Comparison of ENCODE assay signal across 12 cellular contexts in genomic region chr1:208107817-208108608, GRCh38.
DNase-seq lines count a peak whose midpoint lies in the region; ATAC-seq, FAIRE-seq and TF ChIP-seq lines count a peak whose summit lies in the region.
"Had no signal": no experiment of that assay in that cellular context is flagged by ENCODE, and none has a peak within 500 bp of the region (broad histone marks: within the 10 kb centered on the region; RNA-seq: fewer than 3 reads in every experiment).

No MANE protein-coding gene starts in this region.

- no peak overlapping the region; the same call in 2 of the 3 replicates for H2BK15ac ChIP-seq in IMR-90 (ENCODE audit: low read depth, low read length)

- H2AFZ ChIP-seq in IMR-90 (replicated peaks; ENCODE audit: low read length, poor library complexity), result peak overlapping the region; percentile 4

- no peaks in the 10 kb centered on the region for H3K27me3 ChIP-seq in IMR-90 (ENCODE audit: control insufficient read depth, insufficient read depth, low read length)
- H3K27me3 ChIP-seq in right lobe of liver, result no peaks in the 10 kb centered on the region
- no peaks in the 10 kb centered on the region for H3K27me3 ChIP-seq in transverse colon
- H3K27me3 ChIP-seq: BLaER1 had no signal

- intact Hi-C loops in IMR-90 (cut with micrococcal nuclease) (no loop called here), mucosa of descending colon (cut with DNase I, micrococcal nuclease) (no loop called here), right lobe of liver (cut with DNase I) (no loop called here), transverse colon (cut with DNase I; ENCODE audit: low total_unique reads) (no loop called here)
- intact Hi-C loops in dendritic cell treated with granulocyte-macrophage colony-stimulating factor and Interleukin-4, amounts not matched to agents 40 ng/mL and 50 ng/mL, for 4 days (cut with micrococcal nuclease), result no loop called here

- H3K27ac ChIP-seq in A549 (peak overlapping the region in 1 of 2 experiments; percentile 42; a peak in 1 of 6 replicates), IMR-90 (ENCODE audit: insufficient read depth, low read length) (no peak overlapping the region), right lobe of liver (no peak overlapping the region), transverse colon (no peak overlapping the region)
- H3K27ac ChIP-seq: BLaER1 had no signal

- no peak overlapping the region for H3K56ac ChIP-seq in IMR-90 (ENCODE audit: extremely low read depth, insufficient read depth, low read length)

- BruUV-seq in IMR-90 (replicated peaks; lab: Mats Ljungman, UMichigan), result no TSS peak

- no peaks in the 10 kb centered on the region for H3K36me3 Mint-ChIP-seq in dendritic cell treated with granulocyte-macrophage colony-stimulating factor and Interleukin-4, amounts not matched to agents 40 ng/mL and 50 ng/mL, for 4 days (ENCODE audit: low read depth)

- no peak for TF ChIP-seq CTCF in A549 (IDR thresholded peaks at IDR 0.05)
- TF ChIP-seq CTCF in IMR-90 (conservative IDR thresholded peaks at IDR 0.05; ENCODE audit: low read depth, low read length), result no peak
- TF ChIP-seq CTCF in mucosa of descending colon (IDR thresholded peaks at IDR 0.05), result no peak
- TF ChIP-seq CTCF in right lobe of liver (IDR thresholded peaks at IDR 0.05), result no peak
- TF ChIP-seq CTCF in transverse colon (IDR thresholded peaks at IDR 0.05), result no peak

- in situ Hi-C loops in IMR-90 (cut with MboI; ENCODE audit: low sequenced_read_pairs) (no loop called here), transverse colon (cut with MboI; ENCODE audit: low pct_ligation_motif_present in 1 of 4, low pct_unique_long_range_greater_than_20kb in 1 of 4, low sequenced_read_pairs in 3 of 4) (no loop called here)

- peak overlapping the region; percentile 19; the same call in 1 of the 2 replicates for H3K14ac ChIP-seq in IMR-90 (replicated peaks; ENCODE audit: low read depth, low read length)

- TF ChIP-seq EP300 in A549 (IDR thresholded peaks at IDR 0.05) (no peak), transverse colon (IDR thresholded peaks at IDR 0.05; ENCODE audit: low read depth) (no peak)

- H3K9me3 ChIP-seq in A549 (no peaks in the 10 kb centered on the region), IMR-90 (ENCODE audit: control insufficient read depth, insufficient read depth, low read length) (no peaks in the 10 kb centered on the region), mucosa of descending colon (no peaks in the 10 kb centered on the region), right lobe of liver (no peaks in the 10 kb centered on the region), transverse colon (no peaks in the 10 kb centered on the region)
- H3K9me3 ChIP-seq: BLaER1 had no signal

- H3K4me3 ChIP-seq in A549 (no peak overlapping the region), IMR-90 (ENCODE audit: insufficient read depth, low read depth, low read length) (no peak overlapping the region), mucosa of descending colon (no peak overlapping the region), right lobe of liver (no peak overlapping the region), transverse colon (no peak overlapping the region)
- H3K4me3 ChIP-seq: BLaER1 had no signal

- H2AK9ac ChIP-seq in IMR-90 (replicated peaks; ENCODE audit: low read depth, low read length, poor library complexity), result no peak overlapping the region

- H3K4me1 ChIP-seq in A549 (peaks cover 13% of the 10 kb centered on the region), IMR-90 (ENCODE audit: control insufficient read depth, insufficient read depth, low read length) (0 out of 2 replicates have a peak, but pooled peaks cover 2% of the 10 kb centered on the region), mucosa of descending colon (ENCODE audit: low read depth) (no peaks in the 10 kb centered on the region), right lobe of liver (no peaks in the 10 kb centered on the region), transverse colon (peaks cover 5 to 8% (median 7%) of the 10 kb centered on the region in 4 donors)
- H3K4me1 ChIP-seq: BLaER1 had no signal

- no peak overlapping the region for H3K18ac ChIP-seq in IMR-90 (ENCODE audit: low read depth, low read length)

- no peak overlapping the region for H3K9ac ChIP-seq in IMR-90 (ENCODE audit: low read depth, low read length)
- H3K9ac ChIP-seq: BLaER1 had no signal

- no peaks in the 10 kb centered on the region for H4K20me1 ChIP-seq in IMR-90 (ENCODE audit: insufficient read depth, low read length)
- H4K20me1 ChIP-seq: BLaER1 had no signal

- dilution Hi-C loops in IMR-90 (cut with HindIII; ENCODE audit: low sequenced_read_pairs, unreplicated experiment), result no loop called here

- peaks cover 3% of the 10 kb centered on the region; the same call in 1 of the 2 replicates for H3K9me1 ChIP-seq in IMR-90 (ENCODE audit: insufficient read depth, low read length)

- no peak overlapping the region for H3K23ac ChIP-seq in IMR-90 (ENCODE audit: low read depth, low read length)

- H4K91ac ChIP-seq in IMR-90 (ENCODE audit: insufficient read depth, low read depth, low read length), result no peak overlapping the region

- FAIRE-seq in A549 (lab: Jason Lieb, UNC), result no peak
- FAIRE-seq: endometrium had no signal

- H3K27ac Mint-ChIP-seq in dendritic cell treated with granulocyte-macrophage colony-stimulating factor and Interleukin-4, amounts not matched to agents 40 ng/mL and 50 ng/mL, for 4 days, result peak overlapping the region; percentile 8
- H3K27ac Mint-ChIP-seq: activated B cell treated with CpG ODN at 0.5 μM for 24 hours; activated naive CD4-positive, alpha-beta T cell treated with anti-CD3 and anti-CD28 coated beads for 36 hours had no signal

- no peak for TF ChIP-seq POLR2A in A549 (IDR thresholded peaks at IDR 0.05; ENCODE audit: low read length)
- no peak for TF ChIP-seq POLR2A in IMR-90 (IDR thresholded peaks at IDR 0.05; ENCODE audit: low read depth, low read length)
- no peak for TF ChIP-seq POLR2A in right lobe of liver (IDR thresholded peaks at IDR 0.05)
- no peak for TF ChIP-seq POLR2A in transverse colon (IDR thresholded peaks at IDR 0.05)

- ATAC-seq in A549 (peak; percentile 68 to 78; a peak in 5 of 6 replicates), IMR-90 (ENCODE audit: low read depth) (peak; percentile 83), mucosa of descending colon (peak; percentile 50), right lobe of liver (no peak)

- no peak overlapping the region for H2BK20ac ChIP-seq in IMR-90 (ENCODE audit: low read depth, low read length)

- POLR2A ChIA-PET in A549 (lab: Yijun Ruan, JAX) (no interaction called here), IMR-90 (lab: Charles Lee; ENCODE audit: unreplicated experiment) (no interaction called here)

- H3K9me3 Mint-ChIP-seq in dendritic cell treated with granulocyte-macrophage colony-stimulating factor and Interleukin-4, amounts not matched to agents 40 ng/mL and 50 ng/mL, for 4 days, result no peaks in the 10 kb centered on the region
- H3K9me3 Mint-ChIP-seq: activated B cell treated with CpG ODN at 0.5 μM for 24 hours; activated naive CD4-positive, alpha-beta T cell treated with anti-CD3 and anti-CD28 coated beads for 36 hours had no signal

- H4K8ac ChIP-seq in IMR-90 (ENCODE audit: low read depth in 2 of 2, low read length in 2 of 2), result no peak overlapping the region

- CTCF ChIA-PET in A549 (lab: Yijun Ruan, JAX) (interaction anchor here (1.3 kb wide), 1 partner anchor 23 kb away, joined by 4 read pairs; no protein-coding TSS in a partner anchor), IMR-90 (lab: Yijun Ruan, JAX) (no interaction called here)

- no peak overlapping the region for H2BK120ac ChIP-seq in IMR-90 (ENCODE audit: low read depth, low read length)

- H3K4ac ChIP-seq in IMR-90 (ENCODE audit: low read depth, low read length), result no peak overlapping the region

- no peaks in the 10 kb centered on the region for H3K4me1 Mint-ChIP-seq in dendritic cell treated with granulocyte-macrophage colony-stimulating factor and Interleukin-4, amounts not matched to agents 40 ng/mL and 50 ng/mL, for 4 days (ENCODE audit: low read depth)
- H3K4me1 Mint-ChIP-seq: activated B cell treated with CpG ODN at 0.5 μM for 24 hours had no signal

- H3K4me2 ChIP-seq in A549, result peak overlapping the region; percentile 13
- no peak overlapping the region for H3K4me2 ChIP-seq in IMR-90 (ENCODE audit: low read depth, low read length)
- H3K4me2 ChIP-seq: BLaER1 had no signal

- peak in 1 of 2 experiments; percentile 28 for DNase-seq in A549 (ENCODE audit: low read depth in 1 of 2, low spot score in 1 of 2)
- peak; percentile 77 for DNase-seq in IMR-90
- no peak for DNase-seq in mucosa of descending colon
- DNase-seq in right lobe of liver, result no peak
- DNase-seq in midbrain (lab: John Stamatoyannopoulos, UW), result no peak
- no peak for DNase-seq in NAMALWA (ENCODE audit: low spot score)
- DNase-seq in transverse colon, result no peak
- DNase-seq: activated B cell treated with CpG ODN at 0.5 μM for 24 hours; activated naive CD4-positive, alpha-beta T cell treated with anti-CD3 and anti-CD28 coated beads for 36 hours had no signal

- H3K36me3 ChIP-seq in IMR-90 (ENCODE audit: control insufficient read depth, insufficient read depth, low read length), result no peaks in the 10 kb centered on the region
- no peaks in the 10 kb centered on the region for H3K36me3 ChIP-seq in mucosa of descending colon (ENCODE audit: low read depth)
- no peaks in the 10 kb centered on the region for H3K36me3 ChIP-seq in right lobe of liver
- no peaks in the 10 kb centered on the region for H3K36me3 ChIP-seq in transverse colon
- H3K36me3 ChIP-seq: BLaER1 had no signal

- no peak overlapping the region for H3K4me3 Mint-ChIP-seq in dendritic cell treated with granulocyte-macrophage colony-stimulating factor and Interleukin-4, amounts not matched to agents 40 ng/mL and 50 ng/mL, for 4 days
- H3K4me3 Mint-ChIP-seq: activated B cell treated with CpG ODN at 0.5 μM for 24 hours; activated naive CD4-positive, alpha-beta T cell treated with anti-CD3 and anti-CD28 coated beads for 36 hours had no signal

- no peaks in the 10 kb centered on the region for H3K79me1 ChIP-seq in IMR-90 (ENCODE audit: low read depth in 1 of 2, low read length in 2 of 2)

- H2AK5ac ChIP-seq in IMR-90 (ENCODE audit: low read depth, low read length), result no peak overlapping the region

- peaks cover 9% of the 10 kb centered on the region for H3K27me3 Mint-ChIP-seq in dendritic cell treated with granulocyte-macrophage colony-stimulating factor and Interleukin-4, amounts not matched to agents 40 ng/mL and 50 ng/mL, for 4 days

- H2BK5ac ChIP-seq in IMR-90 (ENCODE audit: low read depth, low read length, poor library complexity, severe bottlenecking), result no peak overlapping the region

- TF ChIP-seq RAD21 in A549 (conservative IDR thresholded peaks at IDR 0.05 in 1 of 2, IDR thresholded peaks at IDR 0.05 in 1 of 2) (no peak), IMR-90 (IDR thresholded peaks at IDR 0.05; ENCODE audit: low read length) (no peak)

- no peak overlapping the region for H4K5ac ChIP-seq in IMR-90 (ENCODE audit: low read depth, low read length)

- 31% methylated on average over 8 of the region's 8 CpGs for WGBS in A549 (ENCODE audit: missing lambda C conversion rate)
- no CpG with 5 or more reads among the region's 8 CpGs for WGBS in IMR-90 (ENCODE audit: extremely low coverage in 2 of 2, insufficient read length in 1 of 2), 2 experiments
- 90% methylated on average over 2 of the region's 8 CpGs for WGBS in right lobe of liver (ENCODE audit: insufficient coverage, low coverage, low lambda C conversion rate, missing lambda C conversion rate)
- WGBS in transverse colon (ENCODE audit: low coverage in 1 of 2), 2 donors, result 74 to 100% methylated on average over 1 to 8 of the region's 8 CpGs

TF ChIP-seq in IMR-90, 13 proteins besides CTCF, POLR2A, EP300 and RAD21 (continues in another document):
- TF ChIP-seq FOS (IDR thresholded peaks at IDR 0.05; ENCODE audit: low read depth, low read length), result peak; percentile 26; the same call in 1 of the 2 replicates

Comparison
In these comparisons a context has a peak if more than half of its experiments do, and no peak if none do; other contexts are left out.
1. ATAC-seq: peak in A549 (2 of 2), IMR-90 (single experiment) and mucosa of descending colon (single experiment); none in right lobe of liver (0 of 4).